In the genomic region with DNA sequence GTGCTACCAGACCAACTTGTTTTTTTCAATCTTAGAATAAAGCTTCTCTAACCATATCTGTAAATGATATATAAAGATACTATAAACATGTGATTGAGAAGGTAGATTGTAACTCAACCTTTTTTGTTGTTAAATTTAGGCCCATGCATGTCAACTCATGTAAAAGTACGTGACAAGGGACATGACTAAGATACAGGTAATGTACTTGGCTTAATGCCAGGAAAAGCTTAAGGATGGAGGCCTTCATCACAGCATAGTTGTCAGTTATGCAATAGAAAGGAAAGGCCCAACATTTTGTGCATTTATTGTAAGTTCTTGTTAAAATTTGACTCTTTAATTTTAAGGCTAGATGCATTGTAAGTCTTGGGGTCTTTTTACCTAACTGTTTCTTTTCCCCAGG, we compare ENCODE assay signal across 30 cellular contexts.
DNase-seq lines count a peak whose midpoint lies in the region; ATAC-seq lines count a peak whose summit lies in the region.
"Had no signal": no experiment of that assay in that cellular context is flagged by ENCODE, and none has a peak within 500 bp of the region (broad histone marks: within the 10 kb centered on the region; RNA-seq: fewer than 3 reads in every experiment).

No MANE protein-coding gene starts in this region.

- DNase-seq in DMS53 treated with DMSO at 0.1 percent for 48 hours (lab: John Stamatoyannopoulos, UW; ENCODE audit: unreplicated experiment) (peak; percentile 5), HCEC 1CT (peak; percentile 5), NCI-H748 (lab: John Stamatoyannopoulos, UW; ENCODE audit: unreplicated experiment) (peak; percentile 4), epithelial cell of prostate (ENCODE audit: low read depth, low spot score) (peak; percentile 81), NK-92 (lab: John Stamatoyannopoulos, UW; ENCODE audit: unreplicated experiment) (no peak), H4 (ENCODE audit: low spot score) (no peak)
- DNase-seq: activated CD4-positive, alpha-beta T cell treated with anti-CD3 and anti-CD28 coated beads for 36 hours; activated CD8-positive, alpha-beta memory T cell treated with anti-CD3 and anti-CD28 coated beads, Interleukin-2, amount 50 U/mL, for 48 hours; activated CD8-positive, alpha-beta T cell treated with anti-CD3 and anti-CD28 coated beads for 36 hours; anterior cingulate cortex; C1 segment of cervical spinal cord; COR-L47; DND-41; GM23248; KBM-7; left lung; mesendoderm; NCI-H1417 treated with DMSO at 0.1 percent for 48 hours; NCI-H2081; pancreas; retina; SHP77 treated with DMSO at 0.1 percent for 48 hours; small intestine; stimulated activated naive CD4-positive, alpha-beta T cell; T-helper 9 cell; upper lobe of right lung had no signal

- peak overlapping the region; percentile 78 for H3K27ac ChIP-seq in epithelial cell of prostate
- H3K27ac ChIP-seq: GM23248, left lung, pancreas, suprapubic skin, upper lobe of right lung, VCaP had no signal

- no peak for ATAC-seq in HG02938 (IDR thresholded peaks at IDR 0.05; ENCODE audit: unreplicated experiment)
- ATAC-seq: activated CD4-positive, alpha-beta T cell treated with anti-CD3 and anti-CD28 coated beads for 36 hours; activated CD8-positive, alpha-beta T cell treated with anti-CD3 and anti-CD28 coated beads for 36 hours; left lung; Panc1; pancreas; upper lobe of right lung had no signal

Comparison
In these comparisons a context has a peak if more than half of its experiments do, and no peak if none do; other contexts are left out.
1. DNase-seq: peak in DMS53 treated with DMSO at 0.1 percent for 48 hours (single experiment), HCEC 1CT (single experiment), NCI-H748 (single experiment) and epithelial cell of prostate (single experiment); none in NK-92 (single experiment) and H4 (single experiment).